Comparison of ENCODE assay signal across 18 cellular contexts in genomic region chr4:172104534-172104933, GRCh38.
"Had no signal": no experiment of that assay in that cellular context is flagged by ENCODE, and none has a peak within 500 bp of the region (broad histone marks: within the 10 kb centered on the region; RNA-seq: fewer than 3 reads in every experiment).

No MANE protein-coding gene starts in this region.

- H3K27me3 Mint-ChIP-seq: activated naive CD8-positive, alpha-beta T cell treated with anti-CD3 and anti-CD28 coated beads, Interleukin-2, amount 10 ng/mL, durations not matched to agents 7 days and 5 days; naive thymus-derived CD8-positive, alpha-beta T cell had no signal

- H3K9me3 ChIP-seq: ascending aorta, colonic mucosa, neutrophil, tibial nerve had no signal

- H3K27ac ChIP-seq: ascending aorta, cardiac muscle cell, colonic mucosa, left lung, neutrophil, tibial nerve had no signal

- H3K36me3 ChIP-seq: ascending aorta, cardiac muscle cell, colonic mucosa, left lung, neutrophil, tibial nerve had no signal

- H3K27me3 ChIP-seq: ascending aorta, cardiac muscle cell, colonic mucosa, left lung, neutrophil, tibial nerve had no signal

- H3K9me3 Mint-ChIP-seq: activated naive CD8-positive, alpha-beta T cell treated with anti-CD3 and anti-CD28 coated beads, Interleukin-2, amount 10 ng/mL, durations not matched to agents 7 days and 5 days had no signal

- ATAC-seq: esophagus mucosa; left lung; naive thymus-derived CD8-positive, alpha-beta T cell had no signal

- H3K4me1 ChIP-seq: ascending aorta, colonic mucosa, left lung, tibial nerve had no signal

- H3K36me3 Mint-ChIP-seq: activated naive CD8-positive, alpha-beta T cell treated with anti-CD3 and anti-CD28 coated beads, Interleukin-2, amount 10 ng/mL, durations not matched to agents 7 days and 5 days; naive thymus-derived CD8-positive, alpha-beta T cell had no signal

- H3K4me3 Mint-ChIP-seq: activated naive CD8-positive, alpha-beta T cell treated with anti-CD3 and anti-CD28 coated beads, Interleukin-2, amount 10 ng/mL, durations not matched to agents 7 days and 5 days; naive thymus-derived CD8-positive, alpha-beta T cell had no signal

- H3K4me3 ChIP-seq: ascending aorta, cardiac muscle cell, colonic mucosa, left lung, tibial nerve had no signal

- DNase-seq: activated CD4-positive, CD25-positive, alpha-beta regulatory T cell treated with anti-CD3 and anti-CD28 coated beads, Interleukin-2, amount 50 U/mL, for 72 hours; activated naive CD4-positive, alpha-beta T cell; activated naive CD8-positive, alpha-beta T cell treated with anti-CD3 and anti-CD28 coated beads, Interleukin-2, amount 10 ng/mL, durations not matched to agents 7 days and 5 days; activated T-cell treated with anti-CD3 and anti-CD28 coated beads for 4 hours; colonic mucosa; hippocampal formation; kidney; left lung; naive thymus-derived CD8-positive, alpha-beta T cell; retina; stimulated activated CD4-positive, alpha-beta T cell treated with anti-CD3 and anti-CD28 coated beads, Interleukin-15, amount 100 ng/mL, for 24 hours; stimulated activated CD4-positive, alpha-beta T cell treated with anti-CD3 and anti-CD28 coated beads, Interleukin-4, amount 100 ng/mL, for 24 hours; stimulated activated naive CD4-positive, alpha-beta T cell had no signal

- H3K27ac Mint-ChIP-seq: activated naive CD8-positive, alpha-beta T cell treated with anti-CD3 and anti-CD28 coated beads, Interleukin-2, amount 10 ng/mL, durations not matched to agents 7 days and 5 days; naive thymus-derived CD8-positive, alpha-beta T cell had no signal

- H3K4me1 Mint-ChIP-seq: activated naive CD8-positive, alpha-beta T cell treated with anti-CD3 and anti-CD28 coated beads, Interleukin-2, amount 10 ng/mL, durations not matched to agents 7 days and 5 days; naive thymus-derived CD8-positive, alpha-beta T cell had no signal
